In the genomic region with DNA sequence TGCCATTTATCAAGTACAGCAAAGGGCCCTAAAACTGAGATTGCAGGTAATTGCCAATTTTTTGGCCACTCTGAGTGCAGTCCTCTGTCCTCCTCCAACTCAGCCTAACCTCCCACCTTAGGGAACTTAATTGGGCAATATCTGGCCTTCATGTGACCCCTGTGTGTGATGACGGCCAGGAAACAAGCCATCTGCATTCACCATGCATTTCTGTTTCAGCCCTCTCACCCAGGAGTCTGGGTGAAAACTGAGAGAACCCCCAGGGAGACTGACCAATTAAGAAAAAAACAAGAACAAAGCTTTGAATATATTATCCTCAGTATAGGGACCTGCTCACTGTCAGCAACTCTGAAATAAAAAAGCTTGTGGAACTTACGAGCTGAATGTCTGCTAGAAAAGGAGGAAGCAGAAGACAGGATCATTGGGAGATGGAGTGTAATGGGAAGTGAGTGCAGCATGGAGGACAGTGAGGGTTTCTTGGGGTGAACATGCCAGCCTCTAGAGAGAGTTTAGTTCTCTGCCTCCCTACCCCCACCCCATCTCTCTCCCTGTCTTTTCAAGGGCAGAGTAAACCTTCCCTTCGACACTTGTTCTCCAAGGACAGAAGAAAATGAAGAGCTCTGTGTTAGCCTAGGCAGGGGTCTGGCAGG, we compare ENCODE assay signal across 8 cellular contexts. TPM values are rescaled to one million over a fixed set of nuclear protein-coding genes. Genes with fewer than 3 reads are reported as not detected.
DNase-seq lines count a peak whose midpoint lies in the region; ATAC-seq and TF ChIP-seq lines count a peak whose summit lies in the region.

No MANE protein-coding gene starts in this region.

- H3K4me3 Mint-ChIP-seq in chondrocyte (ENCODE audit: unreplicated experiment): no peak overlapping the region
- no peak overlapping the region for H3K4me3 Mint-ChIP-seq in Calu3 (ENCODE audit: low read depth, unreplicated experiment)

- H2BK12ac ChIP-seq in neuronal stem cell (ENCODE audit: low read length): no peak overlapping the region

- peak; percentile 54 to 63 for DNase-seq in cardiac fibroblast (ENCODE audit: low read depth in 2 of 2)
- DNase-seq in neuronal stem cell (ENCODE audit: low spot score): no peak
- DNase-seq in GM03348 (ENCODE audit: low spot score): no peak
- DNase-seq in chondrocyte (ENCODE audit: low spot score): no peak
- no peak for DNase-seq in Calu3

- H2AFZ ChIP-seq in neuronal stem cell (ENCODE audit: low read length): peak overlapping the region; percentile 32

- H4K91ac ChIP-seq in neuronal stem cell (ENCODE audit: low read depth, low read length, poor library complexity): no peak overlapping the region

- H3K23ac ChIP-seq in neuronal stem cell (ENCODE audit: low read depth, low read length, poor library complexity): no peak overlapping the region

- H2BK15ac ChIP-seq in neuronal stem cell (ENCODE audit: low read length): no peak overlapping the region

- H2BK5ac ChIP-seq in neuronal stem cell (ENCODE audit: low read length): no peak overlapping the region

- H3K4me3 ChIP-seq in cardiac fibroblast (replicated peaks in 1 of 2; ENCODE audit: low read depth in 2 of 2, low read length in 2 of 2) (no peak overlapping the region), neuronal stem cell (ENCODE audit: low read length in 2 of 2) (no peak overlapping the region)

- H3K27me3 ChIP-seq in neuronal stem cell (ENCODE audit: control insufficient read depth in 3 of 3, insufficient read depth in 3 of 3, low read depth in 1 of 3, low read length in 3 of 3): no peaks in the 10 kb centered on the region

- no peak overlapping the region for H3K4ac ChIP-seq in neuronal stem cell (ENCODE audit: low read length)

- no peak overlapping the region for H2AK5ac ChIP-seq in neuronal stem cell (ENCODE audit: low read depth, low read length)

- peak; percentile 23 for ATAC-seq in GM18502 (IDR thresholded peaks at IDR 0.05; ENCODE audit: poor library complexity, unreplicated experiment)
- peak; percentile 10 for ATAC-seq in HG03280 (IDR thresholded peaks at IDR 0.05; ENCODE audit: unreplicated experiment)
- no peak for ATAC-seq in HG02763 (IDR thresholded peaks at IDR 0.05; ENCODE audit: unreplicated experiment)

- TF ChIP-seq CTCF in cardiac fibroblast (IDR thresholded peaks at IDR 0.05; ENCODE audit: low read depth, low read length) (no peak), chondrocyte (IDR thresholded peaks at IDR 0.05) (no peak), Calu3 (IDR thresholded peaks at IDR 0.05; ENCODE audit: unreplicated experiment) (no peak)

- no peaks in the 10 kb centered on the region for H3K27me3 Mint-ChIP-seq in chondrocyte (ENCODE audit: low read depth)
- H3K27me3 Mint-ChIP-seq in Calu3 (ENCODE audit: unreplicated experiment): no peaks in the 10 kb centered on the region

- no peak overlapping the region for H3K18ac ChIP-seq in neuronal stem cell (ENCODE audit: low read length)

- no peak overlapping the region for H3K14ac ChIP-seq in neuronal stem cell (ENCODE audit: low read length)

- H3K27ac ChIP-seq in neuronal stem cell (replicated peaks; ENCODE audit: low read length): peak overlapping the region; percentile 2

- no peak overlapping the region for H2BK120ac ChIP-seq in neuronal stem cell (ENCODE audit: low read depth, low read length)

- H3K36me3 ChIP-seq in neuronal stem cell (replicated peaks in 1 of 2; ENCODE audit: control insufficient read depth in 2 of 2, insufficient read depth in 2 of 2, low read length in 2 of 2): no peaks in the 10 kb centered on the region

- H4K8ac ChIP-seq in neuronal stem cell (ENCODE audit: low read depth, low read length): no peak overlapping the region

- peaks cover 3% of the 10 kb centered on the region for H3K36me3 Mint-ChIP-seq in chondrocyte (ENCODE audit: low read depth)
- H3K36me3 Mint-ChIP-seq in Calu3 (ENCODE audit: insufficient read depth, unreplicated experiment): no peaks in the 10 kb centered on the region

- no peak overlapping the region for H3K9ac ChIP-seq in neuronal stem cell (ENCODE audit: low read depth, low read length, poor library complexity)

- no CpG with 5 or more reads among the region's 3 CpGs for WGBS in neuronal stem cell (ENCODE audit: extremely low coverage in 2 of 2, insufficient read length in 2 of 2, insufficient replicate concordance in 1 of 2), 2 donors

- no peak overlapping the region for H3K27ac Mint-ChIP-seq in chondrocyte (ENCODE audit: unreplicated experiment)
- H3K27ac Mint-ChIP-seq in Calu3 (ENCODE audit: unreplicated experiment): no peak overlapping the region

- no TSS peak for BruUV-seq in Calu3 (replicated peaks; lab: Mats Ljungman, UMichigan)

- peaks cover 8 to 10% of the 10 kb centered on the region in 2 donors for H3K4me1 ChIP-seq in neuronal stem cell (ENCODE audit: control insufficient read depth in 2 of 2, insufficient read depth in 1 of 2, low read depth in 1 of 2, low read length in 2 of 2)

- H3K4me1 Mint-ChIP-seq in chondrocyte (ENCODE audit: low read depth) (peaks cover 30% of the 10 kb centered on the region), Calu3 (ENCODE audit: low read depth, unreplicated experiment) (peaks cover 11% of the 10 kb centered on the region)

- intact Hi-C loops in Calu3 (cut with micrococcal nuclease; ENCODE audit: unreplicated experiment): no loop called here

- CTCF ChIA-PET in Calu3 (lab: Charles Lee): interaction anchor here (0.6 kb wide), 1 partner anchor 82 kb away, joined by 3 read pairs; no protein-coding TSS in a partner anchor

- peaks cover 2% of the 10 kb centered on the region for H3K9me3 Mint-ChIP-seq in chondrocyte (ENCODE audit: low read depth)
- H3K9me3 Mint-ChIP-seq in Calu3 (ENCODE audit: low read depth, unreplicated experiment): peaks cover 2% of the 10 kb centered on the region

- no peak overlapping the region for H3K4me2 ChIP-seq in neuronal stem cell (ENCODE audit: insufficient read depth, low read length, poor library complexity, severe bottlenecking)

- H3K9me3 ChIP-seq in neuronal stem cell (replicated peaks in 1 of 2; ENCODE audit: control insufficient read depth in 2 of 2, insufficient read depth in 1 of 2, low read depth in 1 of 2, low read length in 2 of 2): peaks cover 0 to 9% of the 10 kb centered on the region in 2 donors

- peaks cover 1% of the 10 kb centered on the region for H3K79me1 ChIP-seq in neuronal stem cell (ENCODE audit: low read depth, low read length)

RNA-seq across cellular contexts. Expression of a gene that starts 9.6 kb away (rescaled TPM):
- 28.2 TPM for polyA plus RNA-seq in neuronal stem cell (2013, experiment 1 of 2)
- 29.4 TPM for polyA plus RNA-seq in neuronal stem cell (2013, experiment 2 of 2)
- 23.4 to 30.3 TPM (median 26.0 TPM) in 3 replicates for total RNA-seq in chondrocyte
- total RNA-seq in Calu3 (2022): 31.4 and 32.9 TPM in 2 replicates

Comparison
In these comparisons a context has a peak if more than half of its experiments do, and no peak if none do; other contexts are left out.
1. DNase-seq: peak in cardiac fibroblast (2 of 2); none in neuronal stem cell (single experiment), GM03348 (single experiment), chondrocyte (single experiment) and Calu3 (single experiment).